17 cellular contexts compared by ENCODE assay signal in genomic region chr22:31282748-31283468, GRCh38. TPM values are rescaled to one million over a fixed set of nuclear protein-coding genes. Genes with fewer than 3 reads are reported as not detected.
DNase-seq lines count a peak whose midpoint lies in the region; ATAC-seq and TF ChIP-seq lines count a peak whose summit lies in the region.
"Had no signal": no experiment of that assay in that cellular context is flagged by ENCODE, and none has a peak within 500 bp of the region (broad histone marks: within the 10 kb centered on the region; RNA-seq: fewer than 3 reads in every experiment).

No MANE protein-coding gene starts in this region.

- H3K36me3 Mint-ChIP-seq in activated CD4-positive, alpha-beta memory T cell treated with anti-CD3 and anti-CD28 coated beads for 36 hours, result peaks cover 47% of the 10 kb centered on the region
- H3K36me3 Mint-ChIP-seq in activated CD4-positive, alpha-beta memory T cell treated with anti-CD3 and anti-CD28 coated beads, Interleukin-2, amount 10 ng/mL, durations not matched to agents 7 days and 5 days (ENCODE audit: low read depth), result peaks cover 75% of the 10 kb centered on the region
- no peaks in the 10 kb centered on the region for H3K36me3 Mint-ChIP-seq in glutamatergic neuron (ENCODE audit: unreplicated experiment)

- no peaks in the 10 kb centered on the region for H3K9me3 Mint-ChIP-seq in activated CD4-positive, alpha-beta memory T cell treated with anti-CD3 and anti-CD28 coated beads for 36 hours
- no peaks in the 10 kb centered on the region for H3K9me3 Mint-ChIP-seq in activated CD4-positive, alpha-beta memory T cell treated with anti-CD3 and anti-CD28 coated beads, Interleukin-2, amount 10 ng/mL, durations not matched to agents 7 days and 5 days
- H3K9me3 Mint-ChIP-seq in glutamatergic neuron (ENCODE audit: unreplicated experiment), result peaks cover 2% of the 10 kb centered on the region
- no peaks in the 10 kb centered on the region for H3K9me3 Mint-ChIP-seq in stimulated activated naive CD8-positive, alpha-beta T cell treated with anti-CD3 and anti-CD28 coated beads, Interleukin-15, amount 100 ng/mL, for 72 hours

- H3K4me3 Mint-ChIP-seq in activated CD4-positive, alpha-beta memory T cell treated with anti-CD3 and anti-CD28 coated beads for 36 hours, result no peak overlapping the region
- H3K4me3 Mint-ChIP-seq in activated CD4-positive, alpha-beta memory T cell treated with anti-CD3 and anti-CD28 coated beads, Interleukin-2, amount 10 ng/mL, durations not matched to agents 7 days and 5 days, result no peak overlapping the region
- peak overlapping the region; percentile 50 for H3K4me3 Mint-ChIP-seq in glutamatergic neuron (ENCODE audit: unreplicated experiment)
- H3K4me3 Mint-ChIP-seq in stimulated activated naive CD8-positive, alpha-beta T cell treated with anti-CD3 and anti-CD28 coated beads, Interleukin-15, amount 100 ng/mL, for 72 hours, result no peak overlapping the region

- DNase-seq in activated CD4-positive, alpha-beta memory T cell treated with anti-CD3 and anti-CD28 coated beads for 36 hours, result no peak
- no peak for DNase-seq in activated CD4-positive, alpha-beta memory T cell treated with anti-CD3 and anti-CD28 coated beads, Interleukin-2, amount 10 ng/mL, durations not matched to agents 7 days and 5 days
- no peak for DNase-seq in WERI-Rb-1
- no peak for DNase-seq in glutamatergic neuron
- DNase-seq in stimulated activated naive CD8-positive, alpha-beta T cell treated with anti-CD3 and anti-CD28 coated beads, Interleukin-15, amount 100 ng/mL, for 72 hours, result no peak
- no peak for DNase-seq in cortex of kidney (lab: John Stamatoyannopoulos, UW)
- no peak for DNase-seq in T1000 (lab: John Stamatoyannopoulos, UW)
- DNase-seq: anterior cingulate cortex, heart left ventricle, kidney, NCI-H1417 treated with DMSO at 0.1 percent for 48 hours, NCI-H510A, small intestine had no signal

- peaks cover 91% of the 10 kb centered on the region for H3K4me1 Mint-ChIP-seq in activated CD4-positive, alpha-beta memory T cell treated with anti-CD3 and anti-CD28 coated beads for 36 hours (ENCODE audit: low read depth)
- H3K4me1 Mint-ChIP-seq in activated CD4-positive, alpha-beta memory T cell treated with anti-CD3 and anti-CD28 coated beads, Interleukin-2, amount 10 ng/mL, durations not matched to agents 7 days and 5 days, result peaks cover 71% of the 10 kb centered on the region
- H3K4me1 Mint-ChIP-seq in glutamatergic neuron (ENCODE audit: low read depth, unreplicated experiment), result peaks cover 24% of the 10 kb centered on the region
- peaks cover 100% of the 10 kb centered on the region for H3K4me1 Mint-ChIP-seq in stimulated activated naive CD8-positive, alpha-beta T cell treated with anti-CD3 and anti-CD28 coated beads, Interleukin-15, amount 100 ng/mL, for 72 hours

- no peak overlapping the region for H3K4me3 ChIP-seq in WERI-Rb-1 (ENCODE audit: low read depth, low read length)
- H3K4me3 ChIP-seq: heart left ventricle had no signal

- H3K27me3 ChIP-seq in WERI-Rb-1 (ENCODE audit: insufficient read depth, low read depth, severe bottlenecking), result no peaks in the 10 kb centered on the region
- H3K27me3 ChIP-seq: heart left ventricle had no signal

- H3K27me3 Mint-ChIP-seq in activated CD4-positive, alpha-beta memory T cell treated with anti-CD3 and anti-CD28 coated beads for 36 hours, result no peaks in the 10 kb centered on the region
- no peaks in the 10 kb centered on the region for H3K27me3 Mint-ChIP-seq in activated CD4-positive, alpha-beta memory T cell treated with anti-CD3 and anti-CD28 coated beads, Interleukin-2, amount 10 ng/mL, durations not matched to agents 7 days and 5 days
- H3K27me3 Mint-ChIP-seq in glutamatergic neuron (ENCODE audit: unreplicated experiment), result peaks cover 3% of the 10 kb centered on the region
- H3K27me3 Mint-ChIP-seq in stimulated activated naive CD8-positive, alpha-beta T cell treated with anti-CD3 and anti-CD28 coated beads, Interleukin-15, amount 100 ng/mL, for 72 hours, result no peaks in the 10 kb centered on the region

- intact Hi-C loops in activated CD4-positive, alpha-beta memory T cell treated with anti-CD3 and anti-CD28 coated beads for 36 hours (cut with micrococcal nuclease), result no loop called here

- H3K9me3 ChIP-seq in WERI-Rb-1 (ENCODE audit: severe bottlenecking), result no peaks in the 10 kb centered on the region
- H3K9me3 ChIP-seq: heart left ventricle had no signal

- H3K27ac Mint-ChIP-seq in activated CD4-positive, alpha-beta memory T cell treated with anti-CD3 and anti-CD28 coated beads for 36 hours, result peak overlapping the region; percentile 100
- H3K27ac Mint-ChIP-seq in activated CD4-positive, alpha-beta memory T cell treated with anti-CD3 and anti-CD28 coated beads, Interleukin-2, amount 10 ng/mL, durations not matched to agents 7 days and 5 days, result no peak overlapping the region
- H3K27ac Mint-ChIP-seq in glutamatergic neuron (ENCODE audit: unreplicated experiment), result peak overlapping the region; percentile 55
- H3K27ac Mint-ChIP-seq in stimulated activated naive CD8-positive, alpha-beta T cell treated with anti-CD3 and anti-CD28 coated beads, Interleukin-15, amount 100 ng/mL, for 72 hours, result peak overlapping the region; percentile 11 to 59

- H3K27ac ChIP-seq in WERI-Rb-1, result peak overlapping the region; percentile 94
- H3K27ac ChIP-seq: KMS-11, parathyroid adenoma had no signal

- POLR2A ChIA-PET in activated CD4-positive, alpha-beta memory T cell treated with anti-CD3 and anti-CD28 coated beads for 36 hours (lab: Charles Lee), result interaction anchor here (0.7 kb wide), 1 partner anchor 10 kb away, joined by 3 read pairs; the partner anchor contains the start of gene PIK3IP1
- POLR2A ChIA-PET in activated CD4-positive, alpha-beta memory T cell treated with anti-CD3 and anti-CD28 coated beads, Interleukin-2, amount 10 ng/mL, durations not matched to agents 7 days and 5 days (lab: Charles Lee), result interaction anchor here (0.8 to 3.9 kb wide), 4 partner anchors 7 to 13 kb away, joined by 3 to 34 read pairs (median 13); partner anchors contain the start of gene PIK3IP1

- ATAC-seq in stimulated activated naive CD8-positive, alpha-beta T cell treated with anti-CD3 and anti-CD28 coated beads, Interleukin-15, amount 100 ng/mL, for 72 hours, result no peak
- no peak for ATAC-seq in GM21381 (IDR thresholded peaks at IDR 0.05; ENCODE audit: unreplicated experiment)
- ATAC-seq: esophagus mucosa had no signal

- H3K36me3 ChIP-seq in WERI-Rb-1, result peaks cover 51% of the 10 kb centered on the region

- CTCF ChIA-PET in activated CD4-positive, alpha-beta memory T cell treated with anti-CD3 and anti-CD28 coated beads for 36 hours (lab: Charles Lee), result interaction anchor here (0.6 to 5.6 kb wide), 4 partner anchors 9 to 79 kb away, joined by 3 to 55 read pairs (median 4); partner anchors contain the start of gene PIK3IP1
- CTCF ChIA-PET in activated CD4-positive, alpha-beta memory T cell treated with anti-CD3 and anti-CD28 coated beads, Interleukin-2, amount 10 ng/mL, durations not matched to agents 7 days and 5 days (lab: Charles Lee), result interaction anchor here (4.2 kb wide), 1 partner anchor 10 kb away, joined by 45 read pairs; no protein-coding TSS in a partner anchor

- TF ChIP-seq CTCF in WERI-Rb-1 (IDR thresholded peaks at IDR 0.05; ENCODE audit: low read depth, low read length) (no peak), glutamatergic neuron (IDR thresholded peaks at IDR 0.05; ENCODE audit: partially characterized antibody, unreplicated experiment) (no peak)

RNA-seq across cellular contexts. Expression of gene PIK3IP1, which starts 9.4 kb away (rescaled TPM):
- 10 to 100 TPM; 18.8 to 19.1 TPM for total RNA-seq in activated CD4-positive, alpha-beta memory T cell treated with anti-CD3 and anti-CD28 coated beads for 36 hours
- total RNA-seq in activated CD4-positive, alpha-beta memory T cell treated with anti-CD3 and anti-CD28 coated beads, Interleukin-2, amount 10 ng/mL, durations not matched to agents 7 days and 5 days, result 10 to 100 TPM; 56.4 to 57.8 TPM
- total RNA-seq in glutamatergic neuron (ENCODE audit: unreplicated experiment), result 38.8 TPM
